9 cellular contexts compared by ENCODE assay signal in genomic region chr22:42947211-42947990, GRCh38.
A peak's percentile ranks its signal among the peaks of the same experiment; 100 is the strongest.
DNase-seq lines count a peak whose midpoint lies in the region; ATAC-seq and TF ChIP-seq lines count a peak whose summit lies in the region.
"Had no signal": no experiment of that assay in that cellular context is flagged by ENCODE, and none has a peak within 500 bp of the region (broad histone marks: within the 10 kb centered on the region; RNA-seq: fewer than 3 reads in every experiment).

No MANE protein-coding gene starts in this region.

- H3K27me3 ChIP-seq in HAP-1 (ENCODE audit: low read depth) (no peaks in the 10 kb centered on the region), gastrocnemius medialis (no peaks in the 10 kb centered on the region)

- no peak for TF ChIP-seq CTCF in gastrocnemius medialis (IDR thresholded peaks at IDR 0.05 in 4 of 5, conservative IDR thresholded peaks at IDR 0.05 in 1 of 5)

- no peaks in the 10 kb centered on the region for H3K9me3 ChIP-seq in HAP-1
- no peaks in the 10 kb centered on the region for H3K9me3 ChIP-seq in gastrocnemius medialis

- peak; percentile 6 to 52 for DNase-seq in HAP-1 (ENCODE audit: low spot score in 2 of 2)
- DNase-seq in NCI-H82 treated with DMSO at 0.1 percent for 48 hours (lab: John Stamatoyannopoulos, UW; ENCODE audit: unreplicated experiment) = peak; percentile 59
- peak; percentile 76 for DNase-seq in Right ventricle myocardium superior
- DNase-seq in gastrocnemius medialis = peak; percentile 69 to 84

- H3K27ac ChIP-seq in gastrocnemius medialis = peak overlapping the region; percentile 55 to 95 (median 64)

- ATAC-seq in Right ventricle myocardium superior (ENCODE audit: poor library complexity) = peak; percentile 57
- peak; percentile 48 to 76 for ATAC-seq in gastrocnemius medialis
- ATAC-seq in HG03108 (IDR thresholded peaks at IDR 0.05; ENCODE audit: unreplicated experiment) = no peak
- ATAC-seq in GM21447 (IDR thresholded peaks at IDR 0.05; ENCODE audit: unreplicated experiment) = no peak
- ATAC-seq in GM19397 (IDR thresholded peaks at IDR 0.05; ENCODE audit: unreplicated experiment) = no peak
- no peak for ATAC-seq in GM21576 (IDR thresholded peaks at IDR 0.05; ENCODE audit: unreplicated experiment)
- ATAC-seq: SK-N-SH treated with all-trans-retinoic acid at 6 μM for 48 hours had no signal

- intact Hi-C loops in Right ventricle myocardium superior (cut with DNase I) (no loop called here), gastrocnemius medialis (cut with DNase I; ENCODE audit: low total_unique reads) (no loop called here)

- H3K36me3 ChIP-seq in HAP-1 (replicated peaks) = no peaks in the 10 kb centered on the region
- no peaks in the 10 kb centered on the region for H3K36me3 ChIP-seq in gastrocnemius medialis

- H3K4me3 ChIP-seq in HAP-1 (no peak overlapping the region), gastrocnemius medialis (no peak overlapping the region)

- H3K4me1 ChIP-seq in HAP-1 (0 out of 2 replicates have a peak, but pooled peaks cover 9% of the 10 kb centered on the region), gastrocnemius medialis (peaks cover 66 to 74% of the 10 kb centered on the region in 2 donors)

- in situ Hi-C loops in HAP-1 (cut with MboI; ENCODE audit: low sequenced_read_pairs) (no loop called here), gastrocnemius medialis (cut with MboI; ENCODE audit: low sequenced_read_pairs in 4 of 4) (no loop called here)

- no peak for TF ChIP-seq POLR2A in gastrocnemius medialis (IDR thresholded peaks at IDR 0.05)

Comparison
In these comparisons a context has a peak if more than half of its experiments do, and no peak if none do; other contexts are left out.
1. ATAC-seq: peak in Right ventricle myocardium superior (single experiment) and gastrocnemius medialis (2 of 2); none in HG03108 (single experiment), GM21447 (single experiment), GM19397 (single experiment) and GM21576 (single experiment).
2. Peak in every context shown above with its lines, with median percentiles within 50 percentile points of each other: DNase-seq.